Comparison of ENCODE assay signal across 8 cellular contexts in the genomic region with DNA sequence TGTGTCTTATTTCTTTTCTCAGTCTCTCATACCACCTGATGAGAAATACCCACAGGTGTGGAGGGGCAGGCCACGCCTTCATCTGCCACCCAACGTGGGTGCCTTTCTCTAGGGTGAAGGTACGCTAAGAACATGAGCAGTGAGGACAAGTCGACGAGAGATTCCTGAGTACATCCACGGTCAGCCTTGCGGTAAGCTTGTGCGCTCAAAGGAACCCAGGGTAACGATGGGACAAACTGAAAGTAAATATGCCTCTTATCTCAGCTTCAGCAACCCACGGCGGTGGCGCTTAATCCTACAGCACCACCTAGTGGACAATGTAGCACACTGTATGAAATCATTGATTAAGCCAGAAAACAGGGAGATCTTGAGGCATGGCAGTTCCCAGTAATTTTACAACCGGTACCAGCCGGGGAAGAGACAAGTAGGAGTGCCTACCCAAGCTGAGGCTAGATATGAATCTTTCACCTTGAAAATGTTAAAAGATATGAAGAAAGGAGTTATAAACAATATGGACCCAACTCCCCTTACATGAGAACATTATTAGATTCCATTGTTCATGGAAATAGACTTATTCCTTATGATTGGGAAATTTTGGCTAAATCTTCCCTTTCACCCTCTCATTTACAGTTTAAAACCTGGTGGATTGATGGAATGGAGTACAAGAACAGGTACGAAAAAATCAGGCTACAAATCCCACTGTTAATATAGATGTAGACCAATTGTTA.
DNase-seq lines count a peak whose midpoint lies in the region; FAIRE-seq and TF ChIP-seq lines count a peak whose summit lies in the region.

No MANE protein-coding gene starts in this region.

- no peak for FAIRE-seq in RCC 7860 (lab: Jason Lieb, UNC)

- no peak overlapping the region for H2BK120ac ChIP-seq in trophoblast cell (ENCODE audit: insufficient read depth, low read length, poor library complexity)

- no peak overlapping the region for H3K4ac ChIP-seq in trophoblast cell (ENCODE audit: low read depth, low read length)

- DNase-seq in GM12864 (ENCODE audit: low read depth) (peak; percentile 46), HT-29 (ENCODE audit: low spot score) (peak; percentile 55), RCC 7860 (ENCODE audit: low spot score) (peak; percentile 33), globus pallidus (ENCODE audit: low spot score) (peak; percentile 84), trophoblast cell (peak; percentile 76 to 88), tibial nerve (ENCODE audit: low spot score in 2 of 2) (peak in 1 of 2 donors; percentile 40), islet precursor cell (no peak)
- DNase-seq in activated effector memory CD4-positive, alpha-beta T cell treated with anti-CD3 and anti-CD28 coated beads, Interleukin-2, amount 50 U/mL, for 16 hours, result peak; percentile 86

- no peak overlapping the region for H4K12ac ChIP-seq in trophoblast cell (ENCODE audit: low read depth, low read length)

- no peak overlapping the region for H3K14ac ChIP-seq in trophoblast cell (ENCODE audit: low read length)

- no peak for TF ChIP-seq EP300 in tibial nerve (IDR thresholded peaks at IDR 0.05)

- H2BK5ac ChIP-seq in trophoblast cell (ENCODE audit: low read depth, low read length, poor library complexity), result no peak overlapping the region

- H3K23ac ChIP-seq in trophoblast cell (ENCODE audit: low read length), result no peak overlapping the region

- H3K9me3 ChIP-seq in trophoblast cell (ENCODE audit: insufficient read depth, low read depth, low read length) (peaks cover 6% of the 10 kb centered on the region), tibial nerve (peaks cover 0 to 21% (median 0%) of the 10 kb centered on the region in 4 donors)

- H4K91ac ChIP-seq in trophoblast cell (ENCODE audit: low read depth, low read length), result no peak overlapping the region

- no peaks in the 10 kb centered on the region for H3K27me3 ChIP-seq in trophoblast cell (ENCODE audit: insufficient read depth, low read length)
- no peaks in the 10 kb centered on the region for H3K27me3 ChIP-seq in tibial nerve

- H2AFZ ChIP-seq in trophoblast cell (ENCODE audit: insufficient read depth, low read length, poor library complexity), result no peak overlapping the region

- peak overlapping the region; percentile 56 for H3K4me3 ChIP-seq in GM12864 (ENCODE audit: low read depth, low read length)
- H3K4me3 ChIP-seq in trophoblast cell (ENCODE audit: low read depth, low read length), result no peak overlapping the region
- peak overlapping the region; percentile 18 to 46 (median 38) for H3K4me3 ChIP-seq in tibial nerve

- H3K79me2 ChIP-seq in trophoblast cell (ENCODE audit: control insufficient read depth, insufficient read depth, low read length, poor library complexity), result no peaks in the 10 kb centered on the region

- H3K79me1 ChIP-seq in trophoblast cell (ENCODE audit: low read length), result no peaks in the 10 kb centered on the region

- H2BK12ac ChIP-seq in trophoblast cell (ENCODE audit: low read length), result no peak overlapping the region

- no peak overlapping the region for H3K27ac ChIP-seq in trophoblast cell (ENCODE audit: low read depth, low read length)
- peak overlapping the region in 2 of 4 donors; percentile 57 to 59 for H3K27ac ChIP-seq in tibial nerve

- TF ChIP-seq POLR2A in tibial nerve (IDR thresholded peaks at IDR 0.05), result no peak

- no peak overlapping the region for H4K8ac ChIP-seq in trophoblast cell (ENCODE audit: low read depth, low read length)

- TF ChIP-seq CTCF in GM12864 (IDR thresholded peaks at IDR 0.05; ENCODE audit: low read depth, low read length, missing control alignments), result peak; percentile 72
- peak; percentile 73 to 83 (median 79) for TF ChIP-seq CTCF in tibial nerve (IDR thresholded peaks at IDR 0.05)

- H3K4me1 ChIP-seq in trophoblast cell (ENCODE audit: control insufficient read depth in 1 of 2, insufficient read depth in 2 of 2, low read length in 2 of 2) (peaks cover 0 to 2% of the 10 kb centered on the region in 2 experiments), tibial nerve (peaks cover 0 to 10% (median 3%) of the 10 kb centered on the region in 4 donors)

- no peak overlapping the region for H3K9ac ChIP-seq in trophoblast cell (ENCODE audit: low read length)

- no CpG with 5 or more reads among the region's 15 CpGs for WGBS in trophoblast cell (ENCODE audit: extremely low coverage, insufficient coverage, insufficient read length)
- 30 to 43% methylated on average over 15 of the region's 15 CpGs for WGBS in tibial nerve, 2 donors

- H3K18ac ChIP-seq in trophoblast cell (ENCODE audit: low read length), result no peak overlapping the region

- H3K4me2 ChIP-seq in trophoblast cell (ENCODE audit: low read length), result peak overlapping the region; percentile 64

- H3K36me3 ChIP-seq in trophoblast cell (ENCODE audit: control insufficient read depth in 1 of 2, insufficient read depth in 2 of 2, low read length in 2 of 2), result peaks cover 0 to 2% of the 10 kb centered on the region in 2 experiments
- H3K36me3 ChIP-seq in tibial nerve, result peaks cover 0 to 7% (median 0%) of the 10 kb centered on the region in 3 donors

- H2AK5ac ChIP-seq in trophoblast cell (ENCODE audit: low read length), result no peak overlapping the region
